In the genomic region with DNA sequence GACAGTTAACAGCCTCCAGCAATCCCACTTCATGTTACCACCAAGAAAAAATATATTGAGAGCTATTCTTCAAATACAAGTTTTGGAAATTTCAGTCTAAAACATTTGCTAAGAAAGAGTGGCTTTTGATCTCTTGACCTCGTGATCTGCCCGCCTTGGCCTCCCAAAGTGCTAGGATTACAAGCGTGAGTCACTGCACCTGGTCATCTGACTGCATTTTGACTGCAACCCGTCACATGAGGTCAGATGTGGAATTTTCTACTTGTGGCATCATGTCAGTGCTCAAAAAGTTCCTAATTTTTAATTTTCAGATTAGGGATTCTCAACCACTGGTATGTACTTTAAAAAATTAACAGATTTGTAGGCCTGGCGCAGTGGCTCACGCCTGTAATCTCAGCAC, we compare ENCODE assay signal across 24 cellular contexts. TPM values are rescaled to one million over a fixed set of nuclear protein-coding genes. Genes with fewer than 3 reads are reported as not detected.
DNase-seq lines count a peak whose midpoint lies in the region; ATAC-seq, FAIRE-seq and TF ChIP-seq lines count a peak whose summit lies in the region.
"Had no signal": no experiment of that assay in that cellular context is flagged by ENCODE, and none has a peak within 500 bp of the region (broad histone marks: within the 10 kb centered on the region; RNA-seq: fewer than 3 reads in every experiment).

No MANE protein-coding gene starts in this region.

- H3K36me3 ChIP-seq in HepG2 (replicated peaks in 1 of 2; ENCODE audit: control insufficient read depth in 1 of 2, insufficient read depth in 2 of 2, low read length in 2 of 2) (peaks cover 16 to 47% of the 10 kb centered on the region in 2 experiments), right lobe of liver (peaks cover 0 to 32% (median 7%) of the 10 kb centered on the region in 4 donors), adrenal gland (replicated peaks in 1 of 2) (peaks cover 0 to 37% of the 10 kb centered on the region in 2 donors), endothelial cell of umbilical vein (ENCODE audit: control insufficient read depth in 2 of 2, extremely low read depth in 1 of 2, insufficient read depth in 2 of 2, low read length in 2 of 2) (peaks cover 0 to 4% of the 10 kb centered on the region in 2 experiments)

- TF ChIP-seq RAD21 in HepG2 (CRISPR knock-in tag; IDR thresholded peaks at IDR 0.05) = no peak

- H4K20me1 ChIP-seq in HepG2 (ENCODE audit: insufficient read depth, low read length) (no peaks in the 10 kb centered on the region), endothelial cell of umbilical vein (replicated peaks; ENCODE audit: control insufficient read depth, extremely low read depth, insufficient read depth, low read length) (no peaks in the 10 kb centered on the region)
- H4K20me1 ChIP-seq: BLaER1 had no signal

- H3K9ac ChIP-seq in HepG2 (ENCODE audit: insufficient read depth, low read depth, low read length) = no peak overlapping the region
- no peak overlapping the region for H3K9ac ChIP-seq in endothelial cell of umbilical vein (replicated peaks; ENCODE audit: extremely low read depth, insufficient read depth, low read length)
- H3K9ac ChIP-seq: BLaER1, GM23248 had no signal

- H3K27ac ChIP-seq in HepG2 (ENCODE audit: extremely low read length, insufficient read depth, low read length) (no peak overlapping the region), right lobe of liver (no peak overlapping the region), adrenal gland (peak overlapping the region in 3 of 5 donors; percentile 57 to 64 (median 60)), endothelial cell of umbilical vein (ENCODE audit: insufficient read depth, low read depth, low read length) (no peak overlapping the region)
- H3K27ac ChIP-seq: 22Rv1, BLaER1, C4-2B, GM23248 had no signal

- no peaks in the 10 kb centered on the region; a peak in 1 of 5 replicates for H3K27me3 ChIP-seq in HepG2 (ENCODE audit: control insufficient read depth in 1 of 2, insufficient read depth in 2 of 2, low read length in 2 of 2)
- no peaks in the 10 kb centered on the region for H3K27me3 ChIP-seq in right lobe of liver
- H3K27me3 ChIP-seq in adrenal gland = no peaks in the 10 kb centered on the region
- no peaks in the 10 kb centered on the region for H3K27me3 ChIP-seq in endothelial cell of umbilical vein (ENCODE audit: control insufficient read depth in 2 of 2, insufficient read depth in 2 of 2, low read length in 2 of 2)
- H3K27me3 ChIP-seq: BLaER1 had no signal

- no peak overlapping the region for H3K4me3 ChIP-seq in HepG2 (replicated peaks in 1 of 3; ENCODE audit: insufficient read depth in 1 of 3, low read depth in 2 of 3, low read length in 3 of 3)
- no peak overlapping the region for H3K4me3 ChIP-seq in right lobe of liver
- no peak overlapping the region for H3K4me3 ChIP-seq in adrenal gland
- no peak overlapping the region for H3K4me3 ChIP-seq in endothelial cell of umbilical vein (replicated peaks in 1 of 3; ENCODE audit: insufficient read depth in 1 of 3, low read depth in 1 of 3, low read length in 3 of 3)
- H3K4me3 ChIP-seq: BLaER1, GM23248 had no signal

- H3K9me3 ChIP-seq in HepG2 (ENCODE audit: low read length) (no peaks in the 10 kb centered on the region), right lobe of liver (no peaks in the 10 kb centered on the region), adrenal gland (replicated peaks in 1 of 3) (no peaks in the 10 kb centered on the region), endothelial cell of umbilical vein (replicated peaks; ENCODE audit: control insufficient read depth, insufficient read depth, low read length) (no peaks in the 10 kb centered on the region)
- H3K9me3 ChIP-seq: BLaER1, Caco-2 had no signal

- CTCF ChIA-PET in HepG2 (lab: Yijun Ruan, JAX; ENCODE audit: low intra/inter-chr PET ratio, low total read pairs) (no interaction called here), endothelial cell of umbilical vein (lab: Charles Lee) (no interaction called here)

- intact Hi-C loops in HepG2 (cut with micrococcal nuclease; ENCODE audit: unreplicated experiment) = no loop called here
- intact Hi-C loops in right lobe of liver (cut with DNase I) = no loop called here
- intact Hi-C loops in adrenal gland (cut with DNase I) = no loop called here
- intact Hi-C loops in endothelial cell of umbilical vein (cut with micrococcal nuclease) = no loop called here

- TF ChIP-seq POLR2A in HepG2 (IDR thresholded peaks at IDR 0.05; ENCODE audit: insufficient read depth in 1 of 2, low read depth in 2 of 2, low read length in 2 of 2) = no peak
- TF ChIP-seq POLR2A in right lobe of liver (IDR thresholded peaks at IDR 0.05) = no peak
- TF ChIP-seq POLR2A in adrenal gland (IDR thresholded peaks at IDR 0.05) = no peak
- no peak for TF ChIP-seq POLR2A in endothelial cell of umbilical vein (IDR thresholded peaks at IDR 0.05; ENCODE audit: low read depth, low read length)

- WGBS in HepG2 (ENCODE audit: low lambda C conversion rate) = 94% methylated on average over 6 of the region's 6 CpGs
- 94% methylated on average over 6 of the region's 6 CpGs for WGBS in right lobe of liver (ENCODE audit: insufficient coverage, low coverage, low lambda C conversion rate, missing lambda C conversion rate)
- 65 to 77% (median 74%) methylated on average over 6 of the region's 6 CpGs for WGBS in adrenal gland, 4 donors

- H2AFZ ChIP-seq in HepG2 (ENCODE audit: low read length) (no peak overlapping the region), endothelial cell of umbilical vein (ENCODE audit: low read depth, low read length) (no peak overlapping the region)
- H2AFZ ChIP-seq: GM23248 had no signal

- in situ Hi-C loops in HepG2 (cut with HindIII; ENCODE audit: extremely low pct_ligation_motif_present, low pct_unique_long_range_greater_than_20kb) = no loop called here

- peaks cover 11% of the 10 kb centered on the region for H3K4me1 ChIP-seq in HepG2 (ENCODE audit: insufficient read depth, low read length)
- H3K4me1 ChIP-seq in right lobe of liver = no peaks in the 10 kb centered on the region
- peaks cover 0 to 4% of the 10 kb centered on the region in 2 donors for H3K4me1 ChIP-seq in adrenal gland (replicated peaks in 1 of 2)
- no peaks in the 10 kb centered on the region for H3K4me1 ChIP-seq in endothelial cell of umbilical vein (ENCODE audit: control insufficient read depth, extremely low read depth, insufficient read depth, low read length)
- H3K4me1 ChIP-seq: BLaER1 had no signal

- no peaks in the 10 kb centered on the region for H3K9me1 ChIP-seq in endothelial cell of umbilical vein (replicated peaks; ENCODE audit: control insufficient read depth, extremely low read depth, insufficient read depth, low read length)

- no peaks in the 10 kb centered on the region for H3K79me2 ChIP-seq in HepG2 (ENCODE audit: insufficient read depth, low read length)
- H3K79me2 ChIP-seq in endothelial cell of umbilical vein (ENCODE audit: control insufficient read depth, insufficient read depth, low read length) = no peaks in the 10 kb centered on the region

- no TSS peak for BruUV-seq in HepG2 (replicated peaks; lab: Mats Ljungman, UMichigan)
- BruUV-seq in endothelial cell of umbilical vein (replicated peaks; lab: Mats Ljungman, UMichigan) = no TSS peak

- no peak for TF ChIP-seq CTCF in HepG2 (CRISPR knock-in tag; IDR thresholded peaks at IDR 0.05)
- no peak for TF ChIP-seq CTCF in right lobe of liver (IDR thresholded peaks at IDR 0.05)
- no peak for TF ChIP-seq CTCF in adrenal gland (IDR thresholded peaks at IDR 0.05)
- no peak for TF ChIP-seq CTCF in endothelial cell of umbilical vein (IDR thresholded peaks at IDR 0.05; ENCODE audit: extremely low read depth in 1 of 2, insufficient read depth in 1 of 2, low read depth in 1 of 2, low read length in 2 of 2)

- FAIRE-seq in HepG2 (lab: Jason Lieb, UNC) (no peak), endothelial cell of umbilical vein (lab: Jason Lieb, UNC) (peak; percentile 54)
- FAIRE-seq: A204.1, G401.6, GM12892, GM19239, H1 had no signal

- TF ChIP-seq EP300 in HepG2 (IDR thresholded peaks at IDR 0.05; ENCODE audit: low read depth in 2 of 2, low read length in 2 of 2) (no peak), HepG2 (CRISPR knock-in tag; IDR thresholded peaks at IDR 0.05; ENCODE audit: borderline replicate concordance) (no peak)

- H3K4me2 ChIP-seq in HepG2 (ENCODE audit: low read depth, low read length) (no peak overlapping the region), endothelial cell of umbilical vein (ENCODE audit: insufficient read depth, low read length) (no peak overlapping the region)
- H3K4me2 ChIP-seq: BLaER1 had no signal

- DNase-seq in HepG2 (ENCODE audit: low spot score) = no peak
- DNase-seq in right lobe of liver = no peak
- DNase-seq in adrenal gland = peak in 6 of 7 donors; percentile 45 to 79 (median 70)
- DNase-seq in endothelial cell of umbilical vein (ENCODE audit: low read depth, low spot score) = no peak
- no peak for DNase-seq in stimulated activated CD4-positive, alpha-beta T cell treated with anti-CD3 and anti-CD28 coated beads, Interleukin-4, amount 100 ng/mL, for 4 hours
- DNase-seq in iPS-NIHi11 (ENCODE audit: low spot score) = no peak
- no peak for DNase-seq in mesenteric fat pad (ENCODE audit: low spot score)
- DNase-seq: Caco-2; CD4-positive, CD25-positive, alpha-beta regulatory T cell; CD8-positive, alpha-beta T cell; DMS153; DND-41; GM23248; H7; HCEC 1CT had no signal

- POLR2A ChIA-PET in HepG2 (lab: Yijun Ruan, JAX) (interaction anchor here (1.6 kb wide), 1 partner anchor 9 kb away, joined by 6 read pairs; a partner anchor contains a TSS), endothelial cell of umbilical vein (lab: Charles Lee) (no interaction called here)

- dilution Hi-C loops in endothelial cell of umbilical vein (cut with MboI; ENCODE audit: extremely low pct_ligation_motif_present, low sequenced_read_pairs) = no loop called here

- ATAC-seq in HepG2 (no peak), right lobe of liver (no peak), GM18861 (IDR thresholded peaks at IDR 0.05; ENCODE audit: unreplicated experiment) (no peak)
- ATAC-seq: CD8-positive, alpha-beta T cell had no signal

RNA-seq across cellular contexts. Expression of a gene that starts 9.1 kb away (rescaled TPM):
- total RNA-seq in HepG2 (2016; rRNA removed; fragmentation: Illumina TruSeq; extraction: Trizol) (35.2 and 66.6 TPM in 2 replicates), right lobe of liver (10 to 100 TPM; 29.9 to 81.5 (median 36.7) TPM), adrenal gland (100 to 1,000 TPM in 2 of 8 donors, 10 to 100 TPM in 6; 34.4 to 151 (median 77.2) TPM), endothelial cell of umbilical vein (79.7 and 92.4 TPM in 2 replicates), mesenteric fat pad (105 TPM)
- 24.5 and 24.8 TPM in 2 replicates for total RNA-seq in HepG2 (2016; cell fraction: cytosol; rRNA removed; fragmentation: Illumina TruSeq; extraction: Trizol; ENCODE audit: low read depth)
- total RNA-seq in HepG2 (2016; cell fraction: insoluble cytoplasmic fraction; rRNA removed; fragmentation: Illumina TruSeq; extraction: Trizol) = 38.2 and 62.5 TPM in 2 replicates
- total RNA-seq in HepG2 (2016; cell fraction: membrane; rRNA removed; fragmentation: Illumina TruSeq; extraction: Trizol) = 27.1 and 28.3 TPM in 2 replicates
- total RNA-seq in HepG2 (2016; cell fraction: nucleus; rRNA removed; fragmentation: Illumina TruSeq; extraction: Trizol) = 117 and 137 TPM in 2 replicates
- polyA plus RNA-seq in HepG2 (2011; rRNA removed) (82.4 and 101 TPM in 2 replicates), adrenal gland (1,000 to 10,000 TPM in 1 of 3 donors, 100 to 1,000 TPM in 1, 10 to 100 TPM in 1; 77.2 to 2,325 (median 626) TPM), endothelial cell of umbilical vein (33.1 and 61.4 TPM in 2 replicates)
- polyA plus RNA-seq in HepG2 (2011; cell fraction: cytosol; rRNA removed) = 18.7 and 25.0 TPM in 2 replicates
- polyA plus RNA-seq in HepG2 (2011; cell fraction: nucleus; rRNA removed) = 155 and 182 TPM in 2 replicates
- 136 and 141 TPM in 2 replicates for polyA plus RNA-seq in HepG2 (2012)
- 8.7 and 11.4 TPM in 2 replicates for polyA plus RNA-seq in HepG2 (2016; cell fraction: cytosol; fragmentation: Illumina TruSeq; extraction: Trizol; ENCODE audit: low read depth)
- 24.0 and 27.5 TPM in 2 replicates for polyA plus RNA-seq in HepG2 (2016; cell fraction: insoluble cytoplasmic fraction; fragmentation: Illumina TruSeq; extraction: Trizol; ENCODE audit: low read depth)
- 9.9 and 12.7 TPM in 2 replicates for polyA plus RNA-seq in HepG2 (2016; cell fraction: membrane; fragmentation: Illumina TruSeq; extraction: Trizol; ENCODE audit: low read depth)
- polyA plus RNA-seq in HepG2 (2016; cell fraction: nucleus; fragmentation: Illumina TruSeq; extraction: Trizol; ENCODE audit: insufficient read depth, low read depth) = 168 and 170 TPM in 2 replicates
- 12.6 and 13.7 TPM in 2 replicates for polyA minus RNA-seq in HepG2 (2011; rRNA and poly(A)+ RNA removed; ENCODE audit: low replicate concordance)
- 20.6 and 23.8 TPM in 2 replicates for polyA minus RNA-seq in HepG2 (2011; cell fraction: cytosol; rRNA and poly(A)+ RNA removed)
- polyA minus RNA-seq in HepG2 (2011; cell fraction: nucleus; rRNA and poly(A)+ RNA removed) = 238 and 270 TPM in 2 replicates
- polyA plus RNA-seq in endothelial cell of umbilical vein (2011; cell fraction: cytosol; rRNA removed) = 28.5 and 31.4 TPM in 2 replicates
- 375 and 530 TPM in 2 replicates for polyA plus RNA-seq in endothelial cell of umbilical vein (2011; cell fraction: nucleus; rRNA removed)
- 43.6 and 50.2 TPM in 2 replicates for polyA plus RNA-seq in endothelial cell of umbilical vein (2012)
- 39.2 and 48.8 TPM in 2 replicates for polyA minus RNA-seq in endothelial cell of umbilical vein
- 16.3 TPM for polyA minus RNA-seq in endothelial cell of umbilical vein (2011; cell fraction: cytosol; rRNA and poly(A)+ RNA removed)
- 176 and 226 TPM in 2 replicates for polyA minus RNA-seq in endothelial cell of umbilical vein (2011; cell fraction: nucleus; rRNA and poly(A)+ RNA removed)

RNA-seq across cellular contexts. Expression of a gene that starts 15.3 kb away (rescaled TPM):
- total RNA-seq in HepG2 (2016; rRNA removed; fragmentation: Illumina TruSeq; extraction: Trizol) (98.7 and 126 TPM in 2 replicates), right lobe of liver (10 to 100 TPM; 10.4 to 21.3 (median 16.2) TPM), adrenal gland (100 to 1,000 TPM in 1 of 8 donors, 10 to 100 TPM in 7; 13.2 to 186 (median 28.5) TPM), endothelial cell of umbilical vein (25.0 and 28.7 TPM in 2 replicates), mesenteric fat pad (19.8 TPM)
- 48.4 and 52.9 TPM in 2 replicates for total RNA-seq in HepG2 (2016; cell fraction: cytosol; rRNA removed; fragmentation: Illumina TruSeq; extraction: Trizol; ENCODE audit: low read depth)
- total RNA-seq in HepG2 (2016; cell fraction: insoluble cytoplasmic fraction; rRNA removed; fragmentation: Illumina TruSeq; extraction: Trizol) = 84.1 and 125 TPM in 2 replicates
- 78.2 and 94.7 TPM in 2 replicates for total RNA-seq in HepG2 (2016; cell fraction: membrane; rRNA removed; fragmentation: Illumina TruSeq; extraction: Trizol)
- total RNA-seq in HepG2 (2016; cell fraction: nucleus; rRNA removed; fragmentation: Illumina TruSeq; extraction: Trizol) = 47.6 and 50.4 TPM in 2 replicates
- polyA plus RNA-seq in HepG2 (2011; rRNA removed) (81.8 and 107 TPM in 2 replicates), adrenal gland (10 to 100 TPM; 32.3 to 53.3 (median 34.0) TPM), endothelial cell of umbilical vein (22.1 and 27.1 TPM in 2 replicates)
- 53.4 and 68.3 TPM in 2 replicates for polyA plus RNA-seq in HepG2 (2011; cell fraction: cytosol; rRNA removed)
- 46.2 and 54.3 TPM in 2 replicates for polyA plus RNA-seq in HepG2 (2011; cell fraction: nucleus; rRNA removed)
- 102 and 132 TPM in 2 replicates for polyA plus RNA-seq in HepG2 (2012)
- 46.7 and 53.3 TPM in 2 replicates for polyA plus RNA-seq in HepG2 (2016; cell fraction: cytosol; fragmentation: Illumina TruSeq; extraction: Trizol; ENCODE audit: low read depth)
- polyA plus RNA-seq in HepG2 (2016; cell fraction: insoluble cytoplasmic fraction; fragmentation: Illumina TruSeq; extraction: Trizol; ENCODE audit: low read depth) = 143 and 147 TPM in 2 replicates
- polyA plus RNA-seq in HepG2 (2016; cell fraction: membrane; fragmentation: Illumina TruSeq; extraction: Trizol; ENCODE audit: low read depth) = 79.9 and 84.5 TPM in 2 replicates
- 90.6 and 109 TPM in 2 replicates for polyA plus RNA-seq in HepG2 (2016; cell fraction: nucleus; fragmentation: Illumina TruSeq; extraction: Trizol; ENCODE audit: insufficient read depth, low read depth)
- 13.9 and 16.0 TPM in 2 replicates for polyA minus RNA-seq in HepG2 (2011; rRNA and poly(A)+ RNA removed; ENCODE audit: low replicate concordance)
- polyA minus RNA-seq in HepG2 (2011; cell fraction: cytosol; rRNA and poly(A)+ RNA removed) = 25.3 and 29.8 TPM in 2 replicates
- polyA minus RNA-seq in HepG2 (2011; cell fraction: nucleus; rRNA and poly(A)+ RNA removed) = 35.9 and 56.9 TPM in 2 replicates
- polyA plus RNA-seq in endothelial cell of umbilical vein (2011; cell fraction: cytosol; rRNA removed) = 28.2 and 31.3 TPM in 2 replicates
- polyA plus RNA-seq in endothelial cell of umbilical vein (2011; cell fraction: nucleus; rRNA removed) = 32.0 and 37.2 TPM in 2 replicates
- 21.7 and 26.2 TPM in 2 replicates for polyA plus RNA-seq in endothelial cell of umbilical vein (2012)
- polyA minus RNA-seq in endothelial cell of umbilical vein = 7.8 and 22.2 TPM in 2 replicates
- polyA minus RNA-seq in endothelial cell of umbilical vein (2011; cell fraction: cytosol; rRNA and poly(A)+ RNA removed) = 16.1 TPM
- 6.4 and 14.8 TPM in 2 replicates for polyA minus RNA-seq in endothelial cell of umbilical vein (2011; cell fraction: nucleus; rRNA and poly(A)+ RNA removed)

RNA-seq across cellular contexts. Expression of a gene that starts 15.6 kb away (rescaled TPM):
- total RNA-seq in HepG2 (2016; rRNA removed; fragmentation: Illumina TruSeq; extraction: Trizol) (67.9 and 98.5 TPM in 2 replicates), right lobe of liver (10 to 100 TPM in 4 of 6 experiments, 1 to 10 TPM in 2; 9.5 to 23.7 (median 11.3) TPM), adrenal gland (10 to 100 TPM; 10.1 to 35.5 (median 24.7) TPM), endothelial cell of umbilical vein (14.9 and 16.3 TPM in 2 replicates), mesenteric fat pad (13.7 TPM)
- total RNA-seq in HepG2 (2016; cell fraction: cytosol; rRNA removed; fragmentation: Illumina TruSeq; extraction: Trizol; ENCODE audit: low read depth) = 23.3 and 24.5 TPM in 2 replicates
- 69.4 and 101 TPM in 2 replicates for total RNA-seq in HepG2 (2016; cell fraction: insoluble cytoplasmic fraction; rRNA removed; fragmentation: Illumina TruSeq; extraction: Trizol)
- 38.9 and 41.8 TPM in 2 replicates for total RNA-seq in HepG2 (2016; cell fraction: membrane; rRNA removed; fragmentation: Illumina TruSeq; extraction: Trizol)
- total RNA-seq in HepG2 (2016; cell fraction: nucleus; rRNA removed; fragmentation: Illumina TruSeq; extraction: Trizol) = 33.1 and 39.6 TPM in 2 replicates
- polyA plus RNA-seq in HepG2 (2011; rRNA removed) (55.1 and 75.2 TPM in 2 replicates), adrenal gland (10 to 100 TPM; 15.8 to 60.1 (median 17.0) TPM), endothelial cell of umbilical vein (31.9 and 37.5 TPM in 2 replicates)
- polyA plus RNA-seq in HepG2 (2011; cell fraction: cytosol; rRNA removed) = 54.9 and 60.1 TPM in 2 replicates
- polyA plus RNA-seq in HepG2 (2011; cell fraction: nucleus; rRNA removed) = 40.7 and 44.2 TPM in 2 replicates
- polyA plus RNA-seq in HepG2 (2012) = 21.5 and 30.3 TPM in 2 replicates
- polyA plus RNA-seq in HepG2 (2016; cell fraction: cytosol; fragmentation: Illumina TruSeq; extraction: Trizol; ENCODE audit: low read depth) = 8.6 and 9.7 TPM in 2 replicates
- 84.9 and 85.4 TPM in 2 replicates for polyA plus RNA-seq in HepG2 (2016; cell fraction: insoluble cytoplasmic fraction; fragmentation: Illumina TruSeq; extraction: Trizol; ENCODE audit: low read depth)
- 16.6 and 16.7 TPM in 2 replicates for polyA plus RNA-seq in HepG2 (2016; cell fraction: membrane; fragmentation: Illumina TruSeq; extraction: Trizol; ENCODE audit: low read depth)
- polyA plus RNA-seq in HepG2 (2016; cell fraction: nucleus; fragmentation: Illumina TruSeq; extraction: Trizol; ENCODE audit: insufficient read depth, low read depth) = 50.4 and 53.5 TPM in 2 replicates
- 57.1 and 72.0 TPM in 2 replicates for polyA minus RNA-seq in HepG2 (2011; rRNA and poly(A)+ RNA removed; ENCODE audit: low replicate concordance)
- polyA minus RNA-seq in HepG2 (2011; cell fraction: cytosol; rRNA and poly(A)+ RNA removed) = 24.0 and 28.5 TPM in 2 replicates
- 33.3 and 35.7 TPM in 2 replicates for polyA minus RNA-seq in HepG2 (2011; cell fraction: nucleus; rRNA and poly(A)+ RNA removed)
- polyA plus RNA-seq in endothelial cell of umbilical vein (2011; cell fraction: cytosol; rRNA removed) = 26.9 and 29.6 TPM in 2 replicates
- 29.2 and 31.2 TPM in 2 replicates for polyA plus RNA-seq in endothelial cell of umbilical vein (2011; cell fraction: nucleus; rRNA removed)
- 9.2 and 14.4 TPM in 2 replicates for polyA plus RNA-seq in endothelial cell of umbilical vein (2012)
- polyA minus RNA-seq in endothelial cell of umbilical vein = 30.1 and 37.4 TPM in 2 replicates
- polyA minus RNA-seq in endothelial cell of umbilical vein (2011; cell fraction: cytosol; rRNA and poly(A)+ RNA removed) = 17.8 TPM
- polyA minus RNA-seq in endothelial cell of umbilical vein (2011; cell fraction: nucleus; rRNA and poly(A)+ RNA removed) = 13.1 and 27.7 TPM in 2 replicates

Comparison
In these comparisons a context has a peak if more than half of its experiments do, and no peak if none do; other contexts are left out.
1. DNase-seq: peak in adrenal gland (6 of 7); none in HepG2 (single experiment), right lobe of liver (0 of 3), endothelial cell of umbilical vein (single experiment), stimulated activated CD4-positive, alpha-beta T cell treated with anti-CD3 and anti-CD28 coated beads, Interleukin-4, amount 100 ng/mL, for 4 hours (0 of 2), iPS-NIHi11 (single experiment) and mesenteric fat pad (single experiment).
2. H3K27ac ChIP-seq: peak in adrenal gland (3 of 5); none in HepG2 (single experiment), right lobe of liver (0 of 3) and endothelial cell of umbilical vein (single experiment).